1 cellular context compared by ENCODE assay signal in genomic region chr4:83043801-83044407, GRCh38.
TF ChIP-seq lines count a peak whose summit lies in the region.

No MANE protein-coding gene starts in this region.

TF ChIP-seq in K562, 482 proteins besides CTCF, POLR2A, EP300 and RAD21 (continued from another document):
- TF ChIP-seq E4F1 (CRISPR knock-in tag; IDR thresholded peaks at IDR 0.05; ENCODE audit: borderline replicate concordance): no peak
- TF ChIP-seq HCFC1 (IDR thresholded peaks at IDR 0.05; ENCODE audit: low read depth, low read length): no peak
- TF ChIP-seq, protein P1, sequence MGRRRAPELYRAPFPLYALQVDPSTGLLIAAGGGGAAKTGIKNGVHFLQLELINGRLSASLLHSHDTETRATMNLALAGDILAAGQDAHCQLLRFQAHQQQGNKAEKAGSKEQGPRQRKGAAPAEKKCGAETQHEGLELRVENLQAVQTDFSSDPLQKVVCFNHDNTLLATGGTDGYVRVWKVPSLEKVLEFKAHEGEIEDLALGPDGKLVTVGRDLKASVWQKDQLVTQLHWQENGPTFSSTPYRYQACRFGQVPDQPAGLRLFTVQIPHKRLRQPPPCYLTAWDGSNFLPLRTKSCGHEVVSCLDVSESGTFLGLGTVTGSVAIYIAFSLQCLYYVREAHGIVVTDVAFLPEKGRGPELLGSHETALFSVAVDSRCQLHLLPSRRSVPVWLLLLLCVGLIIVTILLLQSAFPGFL (CRISPR knock-in tag; IDR thresholded peaks at IDR 0.05): no peak
- TF ChIP-seq CCNT2 (IDR thresholded peaks at IDR 0.05; ENCODE audit: borderline replicate concordance, extremely low read depth, insufficient read length, low read depth, low read length): no peak
- TF ChIP-seq MYNN (IDR thresholded peaks at IDR 0.05): peak; percentile 87
- no peak; the same call in 1 of the 2 replicates for TF ChIP-seq MYNN (CRISPR knock-in tag; IDR thresholded peaks at IDR 0.05)
- TF ChIP-seq MEF2A (IDR thresholded peaks at IDR 0.05; ENCODE audit: control insufficient read depth, low read depth, low read length): peak; percentile 58; the same call in 1 of the 2 replicates
- no peak for TF ChIP-seq TAF7 (tag; IDR thresholded peaks at IDR 0.05)
- TF ChIP-seq HDAC3 (IDR thresholded peaks at IDR 0.05; ENCODE audit: borderline replicate concordance, partially characterized antibody): no peak
- TF ChIP-seq KDM1A (IDR thresholded peaks at IDR 0.05): peak; percentile 22 to 38; a peak in 2 of 4 replicates
- no peak for TF ChIP-seq HDAC8 (tag; IDR thresholded peaks at IDR 0.05)
- no peak for TF ChIP-seq TEAD4 (IDR thresholded peaks at IDR 0.05; ENCODE audit: low read length)
- TF ChIP-seq TEAD4 (CRISPR knock-in tag; IDR thresholded peaks at IDR 0.05; ENCODE audit: borderline replicate concordance): no peak
- no peak for TF ChIP-seq SMAD3 (CRISPR knock-in tag; conservative IDR thresholded peaks at IDR 0.05)
